Comparison of ENCODE assay signal across 35 cellular contexts in genomic region chr1:110990541-110990940, GRCh38. TPM values are rescaled to one million over a fixed set of nuclear protein-coding genes. Genes with fewer than 3 reads are reported as not detected.
DNase-seq lines count a peak whose midpoint lies in the region; FAIRE-seq and TF ChIP-seq lines count a peak whose summit lies in the region.
"Had no signal": no experiment of that assay in that cellular context is flagged by ENCODE, and none has a peak within 500 bp of the region (broad histone marks: within the 10 kb centered on the region; RNA-seq: fewer than 3 reads in every experiment).

No MANE protein-coding gene starts in this region.

- peak overlapping the region; percentile 64 for H3K27ac ChIP-seq in VCaP
- H3K27ac ChIP-seq in trophoblast cell (ENCODE audit: low read depth, low read length): no peak overlapping the region
- H3K27ac ChIP-seq: 22Rv1; A549; BLaER1; BLaER1 treated with 17β-estradiol and CSF1 and Interleukin-3, amounts not matched to agents 10 nM and 100 nM; C4-2B had no signal

- H2BK12ac ChIP-seq in trophoblast cell (ENCODE audit: low read length): no peak overlapping the region

- no peaks in the 10 kb centered on the region for H3K27me3 ChIP-seq in trophoblast cell (ENCODE audit: insufficient read depth, low read length)
- H3K27me3 ChIP-seq: BE2C; BLaER1; BLaER1 treated with 17β-estradiol and CSF1 and Interleukin-3, amounts not matched to agents 10 nM and 100 nM had no signal

- H3K23ac ChIP-seq in trophoblast cell (ENCODE audit: low read length): no peak overlapping the region

- TF ChIP-seq CTCF in LNCaP clone FGC (IDR thresholded peaks at IDR 0.05; ENCODE audit: control insufficient read depth, extremely low read depth, insufficient read depth) (no peak), VCaP (conservative IDR thresholded peaks at IDR 0.05) (no peak), MCF 10A (IDR thresholded peaks at IDR 0.05; ENCODE audit: unreplicated experiment) (no peak)

- H3K4ac ChIP-seq in trophoblast cell (ENCODE audit: low read depth, low read length): no peak overlapping the region

- no peak overlapping the region for H2AFZ ChIP-seq in trophoblast cell (ENCODE audit: insufficient read depth, low read length, poor library complexity)

- no peak overlapping the region for H3K9ac ChIP-seq in trophoblast cell (ENCODE audit: low read length)
- H3K9ac ChIP-seq: BLaER1; BLaER1 treated with 17β-estradiol and CSF1 and Interleukin-3, amounts not matched to agents 10 nM and 100 nM had no signal

- H3K4me3 ChIP-seq in LNCaP clone FGC (ENCODE audit: low read depth, low read length) (no peak overlapping the region), trophoblast cell (ENCODE audit: low read depth, low read length) (no peak overlapping the region)
- H3K4me3 ChIP-seq: A549; BLaER1; BLaER1 treated with 17β-estradiol and CSF1 and Interleukin-3, amounts not matched to agents 10 nM and 100 nM had no signal

- peak; percentile 4 for DNase-seq in LNCaP clone FGC (ENCODE audit: low read depth)
- peak; percentile 77 to 84 for DNase-seq in trophoblast cell
- DNase-seq in activated CD8-positive, alpha-beta memory T cell treated with anti-CD3 and anti-CD28 coated beads, Interleukin-2, amount 50 U/mL, for 48 hours: no peak
- no peak for DNase-seq in RCC 7860 (ENCODE audit: low spot score)
- DNase-seq in MCF 10A (ENCODE audit: unreplicated experiment): no peak
- DNase-seq: 8988T; ACHN; AML-193; BE2C; C1 segment of cervical spinal cord; Caco-2; Calu3; CD4-positive, alpha-beta memory T cell; CD4-positive, alpha-beta T cell; CD4-positive, CD25-positive, alpha-beta regulatory T cell; CD8-positive, alpha-beta memory T cell; CD8-positive, alpha-beta T cell; COR-L47; DMS 273 treated with DMSO at 0.1 percent for 48 hours; DMS153; DMS53; DMS79; DMS79 treated with DMSO at 0.1 percent for 48 hours; DND-41; EL had no signal

- no peaks in the 10 kb centered on the region for H3K9me3 Mint-ChIP-seq in MCF 10A (ENCODE audit: unreplicated experiment)
- H3K9me3 Mint-ChIP-seq: CD4-positive, alpha-beta T cell; CD8-positive, alpha-beta memory T cell; CD8-positive, alpha-beta T cell had no signal

- peaks cover 42% of the 10 kb centered on the region for H3K27me3 Mint-ChIP-seq in MCF 10A (ENCODE audit: insufficient read depth, unreplicated experiment)

- H2BK5ac ChIP-seq in trophoblast cell (ENCODE audit: low read depth, low read length, poor library complexity): no peak overlapping the region

- BruUV-seq in MCF 10A (replicated peaks; lab: Mats Ljungman, UMichigan): no TSS peak

- no peaks in the 10 kb centered on the region for H3K79me1 ChIP-seq in trophoblast cell (ENCODE audit: low read length)

- H3K36me3 ChIP-seq in trophoblast cell (ENCODE audit: control insufficient read depth in 1 of 2, insufficient read depth in 2 of 2, low read length in 2 of 2): no peaks in the 10 kb centered on the region
- H3K36me3 ChIP-seq: BE2C; BLaER1; BLaER1 treated with 17β-estradiol and CSF1 and Interleukin-3, amounts not matched to agents 10 nM and 100 nM had no signal

- H3K27ac Mint-ChIP-seq in MCF 10A (ENCODE audit: low read depth, unreplicated experiment): no peak overlapping the region
- H3K27ac Mint-ChIP-seq: B cell; CD14-positive monocyte; CD4-positive, alpha-beta memory T cell; CD4-positive, alpha-beta T cell; CD4-positive, CD25-positive, alpha-beta regulatory T cell; CD8-positive, alpha-beta memory T cell; CD8-positive, alpha-beta T cell had no signal

- no peak overlapping the region for H4K91ac ChIP-seq in trophoblast cell (ENCODE audit: low read depth, low read length)

- H2AK5ac ChIP-seq in trophoblast cell (ENCODE audit: low read length): no peak overlapping the region

- H3K4me1 Mint-ChIP-seq in MCF 10A (ENCODE audit: insufficient read depth, unreplicated experiment): no peaks in the 10 kb centered on the region
- H3K4me1 Mint-ChIP-seq: CD14-positive monocyte had no signal

- H4K8ac ChIP-seq in trophoblast cell (ENCODE audit: low read depth, low read length): no peak overlapping the region

- no peak overlapping the region for H4K12ac ChIP-seq in trophoblast cell (ENCODE audit: low read depth, low read length)

- H3K79me2 ChIP-seq in trophoblast cell (ENCODE audit: control insufficient read depth, insufficient read depth, low read length, poor library complexity): no peaks in the 10 kb centered on the region

- H3K9me3 ChIP-seq in trophoblast cell (ENCODE audit: insufficient read depth, low read depth, low read length): peaks cover 3% of the 10 kb centered on the region
- H3K9me3 ChIP-seq: A549, BE2C, BLaER1, Caco-2 had no signal

- no peaks in the 10 kb centered on the region for H3K4me1 ChIP-seq in trophoblast cell (ENCODE audit: control insufficient read depth in 1 of 2, insufficient read depth in 2 of 2, low read length in 2 of 2)
- H3K4me1 ChIP-seq: A549; BE2C; BLaER1; BLaER1 treated with 17β-estradiol and CSF1 and Interleukin-3, amounts not matched to agents 10 nM and 100 nM; Caco-2 had no signal

- no peak overlapping the region for H3K4me2 ChIP-seq in trophoblast cell (ENCODE audit: low read length)
- H3K4me2 ChIP-seq: A549; BLaER1; BLaER1 treated with 17β-estradiol and CSF1 and Interleukin-3, amounts not matched to agents 10 nM and 100 nM had no signal

- H2BK120ac ChIP-seq in trophoblast cell (ENCODE audit: insufficient read depth, low read length, poor library complexity): no peak overlapping the region

- WGBS in trophoblast cell (ENCODE audit: extremely low coverage, insufficient coverage, insufficient read length): no CpG with 5 or more reads among the region's 3 CpGs

- H3K36me3 Mint-ChIP-seq in MCF 10A (ENCODE audit: insufficient read depth, unreplicated experiment): no peaks in the 10 kb centered on the region
- H3K36me3 Mint-ChIP-seq: CD14-positive monocyte; CD4-positive, alpha-beta memory T cell; CD4-positive, CD25-positive, alpha-beta regulatory T cell; CD8-positive, alpha-beta T cell had no signal

- H3K14ac ChIP-seq in trophoblast cell (ENCODE audit: low read length): no peak overlapping the region

- POLR2A ChIA-PET in MCF 10A (lab: Yijun Ruan, JAX): no interaction called here

- intact Hi-C loops in MCF 10A (cut with micrococcal nuclease): loop anchor here (10.0 kb wide), 1 partner anchor 356 kb away; no protein-coding TSS in a partner anchor

- no peak overlapping the region for H3K18ac ChIP-seq in trophoblast cell (ENCODE audit: low read length)

- FAIRE-seq in RCC 7860 (lab: Jason Lieb, UNC): no peak
- FAIRE-seq: A204.1, A549, D721Med had no signal

- CTCF ChIA-PET in MCF 10A (lab: Yijun Ruan, JAX): interaction anchor here (0.6 to 1.0 kb wide), 6 partner anchors 15 to 371 kb away, joined by 3 to 6 read pairs (median 3); no protein-coding TSS in a partner anchor

- no peak overlapping the region for H3K4me3 Mint-ChIP-seq in MCF 10A (ENCODE audit: unreplicated experiment)
- H3K4me3 Mint-ChIP-seq: B cell; CD14-positive monocyte; CD4-positive, alpha-beta memory T cell; CD4-positive, alpha-beta T cell; CD4-positive, CD25-positive, alpha-beta regulatory T cell; CD8-positive, alpha-beta memory T cell; CD8-positive, alpha-beta T cell had no signal

RNA-seq across cellular contexts. Expression of gene LRIF1, which starts 26.8 kb away (rescaled TPM):
- polyA plus RNA-seq in trophoblast cell (2013): 22.1 and 22.6 TPM in 2 replicates
- 8.5 and 9.5 TPM in 2 replicates for total RNA-seq in MCF 10A (2022)

Comparison
In these comparisons a context has a peak if more than half of its experiments do, and no peak if none do; other contexts are left out.
1. DNase-seq: peak in LNCaP clone FGC (single experiment) and trophoblast cell (2 of 2); none in activated CD8-positive, alpha-beta memory T cell treated with anti-CD3 and anti-CD28 coated beads, Interleukin-2, amount 50 U/mL, for 48 hours (single experiment), RCC 7860 (single experiment) and MCF 10A (single experiment).